ENCODE assay signal across 9 cellular contexts in the genomic region with DNA sequence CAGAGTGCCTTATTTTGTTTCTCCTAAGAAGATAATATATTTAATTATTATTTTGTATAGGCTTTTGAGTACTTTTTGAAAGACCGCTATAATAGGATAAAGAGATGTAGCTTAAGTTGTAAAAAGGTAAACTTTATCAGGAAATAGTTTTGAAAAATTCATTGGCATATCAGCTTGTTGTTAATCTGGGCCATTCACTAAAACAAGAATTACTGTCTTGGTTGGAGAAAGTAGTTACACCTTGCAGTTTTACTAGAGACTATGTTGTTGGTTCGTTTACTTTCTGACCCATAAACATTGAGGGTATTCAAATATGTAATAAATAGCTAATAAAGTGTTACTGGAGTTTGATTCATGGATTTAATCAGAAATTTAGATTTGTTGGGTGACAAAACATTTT. TPM values are rescaled to one million over a fixed set of nuclear protein-coding genes. Genes with fewer than 3 reads are reported as not detected.
A peak's percentile ranks its signal among the peaks of the same experiment; 100 is the strongest.
DNase-seq lines count a peak whose midpoint lies in the region; ATAC-seq and TF ChIP-seq lines count a peak whose summit lies in the region.
"Had no signal": no experiment of that assay in that cellular context is flagged by ENCODE, and none has a peak within 500 bp of the region (broad histone marks: within the 10 kb centered on the region; RNA-seq: fewer than 3 reads in every experiment).

No MANE protein-coding gene starts in this region.

- peak overlapping the region; percentile 45 for H3K27ac Mint-ChIP-seq in endodermal cell

- H3K27me3 Mint-ChIP-seq in endodermal cell (ENCODE audit: insufficient read depth): no peaks in the 10 kb centered on the region

- POLR2A ChIA-PET in Panc1 (lab: Charles Lee) (interaction anchor here (0.6 to 1.1 kb wide), 2 partner anchors 8 to 32 kb away, joined by 3 to 5 read pairs; no protein-coding TSS in a partner anchor), RWPE1 (lab: Yijun Ruan, JAX; ENCODE audit: low non-redundant PET) (no interaction called here)

- WGBS in endodermal cell (ENCODE audit: insufficient coverage in 1 of 2, insufficient read length in 1 of 2), 2 experiments: 67 to 88% methylated on average over 2 of the region's 2 CpGs
- 40 to 43% methylated on average over 2 of the region's 2 CpGs for WGBS in body of pancreas, 2 donors

- H3K27ac ChIP-seq in Panc1 (ENCODE audit: low read length) (peak overlapping the region; percentile 69), endodermal cell (ENCODE audit: low read depth, low read length) (no peak overlapping the region), rectal smooth muscle tissue (ENCODE audit: low read depth, low read length) (peak overlapping the region; percentile 9), RWPE1 (no peak overlapping the region), body of pancreas (peak overlapping the region in 1 of 4 donors; percentile 99)

- H3K4me3 Mint-ChIP-seq in endodermal cell: peak overlapping the region; percentile 99

- H3K9ac ChIP-seq in endodermal cell (ENCODE audit: extremely low read depth, low read length, poor library complexity, severe bottlenecking) (no peak overlapping the region), rectal smooth muscle tissue (ENCODE audit: low read length) (no peak overlapping the region)

- DNase-seq in GM06990 (ENCODE audit: extremely low read depth, insufficient read length): no peak
- no peak for DNase-seq in Panc1 (ENCODE audit: low read depth, low spot score)
- no peak for DNase-seq in endodermal cell
- DNase-seq in RWPE1 (ENCODE audit: low spot score): no peak
- no peak for DNase-seq in NCI-H1417 treated with DMSO at 0.1 percent for 48 hours (lab: John Stamatoyannopoulos, UW)
- DNase-seq in body of pancreas: no peak
- DNase-seq: SIG-M5 had no signal

- intact Hi-C loops in Panc1 (cut with micrococcal nuclease; ENCODE audit: unreplicated experiment): no loop called here
- intact Hi-C loops in body of pancreas (cut with DNase I): no loop called here

- ATAC-seq in Panc1 (no peak), body of pancreas (no peak), HG03378 (IDR thresholded peaks at IDR 0.05; ENCODE audit: unreplicated experiment) (no peak)

- H3K9me3 Mint-ChIP-seq in endodermal cell: no peaks in the 10 kb centered on the region

- BruUV-seq in Panc1 (replicated peaks; lab: Mats Ljungman, UMichigan): TSS peak; percentile 59

- H3K27me3 ChIP-seq in GM06990 (replicated peaks; ENCODE audit: control insufficient read depth, insufficient read depth, low read length): no peaks in the 10 kb centered on the region
- no peaks in the 10 kb centered on the region for H3K27me3 ChIP-seq in Panc1 (ENCODE audit: control insufficient read depth, insufficient read depth, low read length)
- no peaks in the 10 kb centered on the region for H3K27me3 ChIP-seq in endodermal cell (ENCODE audit: control insufficient read depth, insufficient read depth, low read length, poor library complexity, severe bottlenecking)
- no peaks in the 10 kb centered on the region for H3K27me3 ChIP-seq in rectal smooth muscle tissue (ENCODE audit: control insufficient read depth, insufficient read depth, low read length)
- no peaks in the 10 kb centered on the region for H3K27me3 ChIP-seq in body of pancreas

- in situ Hi-C loops in Panc1 (cut with HindIII; ENCODE audit: low pct_unique_long_range_greater_than_20kb, low sequenced_read_pairs): no loop called here

- TF ChIP-seq POLR2A in body of pancreas (IDR thresholded peaks at IDR 0.05): no peak

- H3K4me3 ChIP-seq in GM06990 (replicated peaks; ENCODE audit: low read depth, low read length) (peak overlapping the region; percentile 88), Panc1 (ENCODE audit: low read depth in 2 of 2, low read length in 2 of 2) (peak overlapping the region; percentile 75 to 84), endodermal cell (ENCODE audit: low read length) (peak overlapping the region; percentile 92), rectal smooth muscle tissue (ENCODE audit: low read length) (peak overlapping the region; percentile 58), body of pancreas (no peak overlapping the region)

- peaks cover 46% of the 10 kb centered on the region for H3K4me1 ChIP-seq in Panc1 (ENCODE audit: control insufficient read depth, insufficient read depth, low read length)
- no peaks in the 10 kb centered on the region for H3K4me1 ChIP-seq in endodermal cell (ENCODE audit: control insufficient read depth, insufficient read depth, low read length)
- peaks cover 21% of the 10 kb centered on the region for H3K4me1 ChIP-seq in rectal smooth muscle tissue (ENCODE audit: control insufficient read depth, insufficient read depth, low read length)
- peaks cover 67% of the 10 kb centered on the region for H3K4me1 ChIP-seq in body of pancreas

- H3K4me1 Mint-ChIP-seq in endodermal cell: peaks cover 27% of the 10 kb centered on the region

- H3K9me3 ChIP-seq in Panc1 (ENCODE audit: control insufficient read depth, insufficient read depth, low read depth, low read length) (no peaks in the 10 kb centered on the region), endodermal cell (ENCODE audit: control insufficient read depth, low read length) (no peaks in the 10 kb centered on the region), body of pancreas (no peaks in the 10 kb centered on the region)

- CTCF ChIA-PET in Panc1 (lab: Charles Lee): no interaction called here
- CTCF ChIA-PET in RWPE1 (lab: Yijun Ruan, JAX): interaction anchor here (0.5 to 0.7 kb wide), 2 partner anchors 29 to 133 kb away, joined by 3 to 4 read pairs; no protein-coding TSS in a partner anchor

- TF ChIP-seq CTCF in GM06990 (IDR thresholded peaks at IDR 0.05; ENCODE audit: insufficient read depth, low read length, poor library complexity, severe bottlenecking): no peak
- no peak for TF ChIP-seq CTCF in Panc1 (IDR thresholded peaks at IDR 0.05)
- TF ChIP-seq CTCF in endodermal cell (conservative IDR thresholded peaks at IDR 0.05): no peak
- no peak for TF ChIP-seq CTCF in RWPE1 (conservative IDR thresholded peaks at IDR 0.05; ENCODE audit: low read depth)
- TF ChIP-seq CTCF in body of pancreas (IDR thresholded peaks at IDR 0.05): no peak

- H3K36me3 ChIP-seq in GM06990 (ENCODE audit: control insufficient read depth, insufficient read depth, low read length) (peaks cover 3% of the 10 kb centered on the region; the same call in 1 of the 2 replicates), Panc1 (ENCODE audit: control insufficient read depth, insufficient read depth, low read length) (peaks cover 48% of the 10 kb centered on the region), endodermal cell (ENCODE audit: control insufficient read depth, insufficient read depth, low read length) (peaks cover 43% of the 10 kb centered on the region), rectal smooth muscle tissue (ENCODE audit: control insufficient read depth, insufficient read depth, low read length) (peaks cover 3% of the 10 kb centered on the region), body of pancreas (replicated peaks in 1 of 2; ENCODE audit: insufficient read depth in 1 of 2, low read depth in 2 of 2) (no peaks in the 10 kb centered on the region)

- H3K36me3 Mint-ChIP-seq in endodermal cell (ENCODE audit: low read depth): peaks cover 27% of the 10 kb centered on the region

RNA-seq across cellular contexts. Expression of a gene that starts 33.7 kb away (rescaled TPM):
- total RNA-seq in Panc1 (2021; ENCODE audit: unreplicated experiment) (169 TPM), endodermal cell (100 to 1,000 TPM; 133 to 141 TPM), body of pancreas (10 to 100 TPM; 41.2 to 71.9 TPM)
- 47.4 TPM for polyA plus RNA-seq in Panc1 (2012; ENCODE audit: insufficient read length)
- polyA plus RNA-seq in endodermal cell (2013, experiment 1 of 2): 144 TPM
- polyA plus RNA-seq in endodermal cell (2013, experiment 2 of 2): 144 TPM

Comparison
In these comparisons a context has a peak if more than half of its experiments do, and no peak if none do; other contexts are left out.
1. H3K4me3 ChIP-seq: peak in GM06990 (single experiment), Panc1 (2 of 2), endodermal cell (single experiment) and rectal smooth muscle tissue (single experiment); none in body of pancreas (0 of 2).
2. H3K27ac ChIP-seq: peak in Panc1 (single experiment) and rectal smooth muscle tissue (single experiment); none in endodermal cell (single experiment) and RWPE1 (single experiment).